ENCODE assay signal across 8 cellular contexts in the genomic region with DNA sequence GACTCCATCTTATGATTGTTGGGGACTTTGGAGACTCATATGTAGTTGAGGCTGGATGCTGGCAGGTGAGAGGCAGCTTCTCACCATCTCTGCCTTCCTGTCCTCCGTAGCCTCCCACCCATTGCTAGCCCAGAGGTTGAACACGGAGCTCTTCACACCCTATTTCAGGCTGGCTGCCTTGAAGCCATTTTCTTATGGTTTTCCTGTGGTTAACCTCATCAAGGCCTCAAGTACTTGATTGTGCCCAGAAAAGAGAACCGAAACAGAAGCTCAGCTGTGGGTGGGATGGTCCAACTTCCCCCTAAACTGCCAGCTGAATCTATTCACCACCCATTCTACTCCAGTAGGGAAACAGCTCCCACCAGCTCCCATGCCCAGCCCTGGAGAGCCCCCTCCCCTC.
DNase-seq lines count a peak whose midpoint lies in the region; ATAC-seq and TF ChIP-seq lines count a peak whose summit lies in the region.

No MANE protein-coding gene starts in this region.

- H3K9me3 ChIP-seq in CD8-positive, alpha-beta memory T cell (ENCODE audit: low read length), result no peaks in the 10 kb centered on the region

- TF ChIP-seq CTCF in GM20000 (IDR thresholded peaks at IDR 0.05; ENCODE audit: extremely low read depth, missing control alignments), result no peak

- peaks cover 46 to 48% (median 47%) of the 10 kb centered on the region in 3 donors for H3K4me1 Mint-ChIP-seq in CD8-positive, alpha-beta memory T cell

- peaks cover 37% of the 10 kb centered on the region for H3K27me3 ChIP-seq in CD8-positive, alpha-beta memory T cell (ENCODE audit: insufficient read depth, low read length, poor library complexity, severe bottlenecking)

- H3K27ac ChIP-seq in CD8-positive, alpha-beta memory T cell (ENCODE audit: low read depth, low read length), result no peak overlapping the region

- H3K4me3 Mint-ChIP-seq in CD8-positive, alpha-beta memory T cell, result peak overlapping the region; percentile 23 to 73 (median 58)

- no peak for TF ChIP-seq POLR2A in erythroblast (IDR thresholded peaks at IDR 0.05; ENCODE audit: low read length)

- H3K36me3 Mint-ChIP-seq in CD8-positive, alpha-beta memory T cell, result no peaks in the 10 kb centered on the region

- H3K4me1 ChIP-seq in CD8-positive, alpha-beta memory T cell (ENCODE audit: insufficient read depth, low read length), result peaks cover 35% of the 10 kb centered on the region

- no peaks in the 10 kb centered on the region for H3K36me3 ChIP-seq in CD8-positive, alpha-beta memory T cell (ENCODE audit: insufficient read depth, low read length)

- H3K9me3 Mint-ChIP-seq in CD8-positive, alpha-beta memory T cell, result no peaks in the 10 kb centered on the region

- POLR2A ChIA-PET in CD8-positive, alpha-beta memory T cell (lab: Charles Lee), result interaction anchor here (1.1 kb wide), 1 partner anchor 11 kb away, joined by 4 read pairs; no protein-coding TSS in a partner anchor

- CTCF ChIA-PET in CD8-positive, alpha-beta memory T cell (lab: Charles Lee), result interaction anchor here (1.4 to 5.2 kb wide), 2 partner anchors 11 to 12 kb away, joined by 3 to 49 read pairs; no protein-coding TSS in a partner anchor

- peaks cover 34 to 82% of the 10 kb centered on the region in 2 donors for H3K27me3 Mint-ChIP-seq in CD8-positive, alpha-beta memory T cell

- peak overlapping the region in 5 of 8 donors; percentile 13 to 62 (median 41) for H3K27ac Mint-ChIP-seq in CD8-positive, alpha-beta memory T cell

- peak overlapping the region; percentile 1 for H3K4me3 ChIP-seq in CD8-positive, alpha-beta memory T cell (ENCODE audit: low read length)

- peak; percentile 99 for ATAC-seq in HG03565 (IDR thresholded peaks at IDR 0.05; ENCODE audit: unreplicated experiment)

- DNase-seq in CD8-positive, alpha-beta memory T cell, result peak; percentile 9 to 81 (median 63)
- DNase-seq in GM20000 (ENCODE audit: low spot score) (peak; percentile 74), activated T-cell treated with anti-CD3 and anti-CD28 coated beads for 48 hours (ENCODE audit: low read depth) (peak; percentile 13), DMS 273 (lab: John Stamatoyannopoulos, UW; ENCODE audit: unreplicated experiment) (no peak), erythroblast (lab: John Stamatoyannopoulos, UW) (no peak), NCI-H345 (lab: John Stamatoyannopoulos, UW) (no peak)
- DNase-seq in stimulated activated CD8-positive, alpha-beta memory T cell treated with anti-CD3 and anti-CD28 coated beads, Interleukin-12 subunit alpha, Interleukin-12 subunit beta, amount 100 ng/mL, for 24 hours (ENCODE audit: extremely low read depth), result peak; percentile 5

Comparison
In these comparisons a context has a peak if more than half of its experiments do, and no peak if none do; other contexts are left out.
1. DNase-seq: peak in CD8-positive, alpha-beta memory T cell (5 of 5), GM20000 (single experiment), activated T-cell treated with anti-CD3 and anti-CD28 coated beads for 48 hours (single experiment) and stimulated activated CD8-positive, alpha-beta memory T cell treated with anti-CD3 and anti-CD28 coated beads, Interleukin-12 subunit alpha, Interleukin-12 subunit beta, amount 100 ng/mL, for 24 hours (single experiment); none in DMS 273 (single experiment), erythroblast (0 of 2) and NCI-H345 (single experiment).